ENCODE assay signal across 4 cellular contexts in the genomic region with DNA sequence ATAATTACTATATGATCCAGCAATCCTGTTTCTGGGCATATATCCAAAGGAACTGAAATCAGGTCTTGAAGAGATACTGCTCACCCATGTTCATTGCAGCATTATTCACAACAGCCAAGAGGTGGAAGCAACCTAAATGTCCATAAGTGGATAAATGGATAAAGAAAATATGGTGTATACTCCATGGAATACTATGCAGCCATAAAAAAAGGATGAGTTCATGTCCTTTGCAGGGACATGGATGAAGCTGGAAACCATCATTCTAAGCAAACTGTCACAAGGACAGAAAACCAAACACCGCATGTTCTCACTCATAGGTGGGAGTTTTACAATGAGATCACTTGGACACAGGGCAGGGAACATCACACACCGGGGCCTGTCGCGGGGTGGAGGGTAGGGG. TPM values are rescaled to one million over a fixed set of nuclear protein-coding genes. Genes with fewer than 3 reads are reported as not detected.
"Had no signal": no experiment of that assay in that cellular context is flagged by ENCODE, and none has a peak within 500 bp of the region (broad histone marks: within the 10 kb centered on the region; RNA-seq: fewer than 3 reads in every experiment).

No MANE protein-coding gene starts in this region.

RNA-seq across cellular contexts. Expression of a gene that starts 26.3 kb away (rescaled TPM):
- total RNA-seq: lung microvascular endothelial cell, mononuclear cell had no signal
- polyA plus RNA-seq: immature natural killer cell; naive thymus-derived CD4-positive, alpha-beta T cell had no signal
